In the genomic region with DNA sequence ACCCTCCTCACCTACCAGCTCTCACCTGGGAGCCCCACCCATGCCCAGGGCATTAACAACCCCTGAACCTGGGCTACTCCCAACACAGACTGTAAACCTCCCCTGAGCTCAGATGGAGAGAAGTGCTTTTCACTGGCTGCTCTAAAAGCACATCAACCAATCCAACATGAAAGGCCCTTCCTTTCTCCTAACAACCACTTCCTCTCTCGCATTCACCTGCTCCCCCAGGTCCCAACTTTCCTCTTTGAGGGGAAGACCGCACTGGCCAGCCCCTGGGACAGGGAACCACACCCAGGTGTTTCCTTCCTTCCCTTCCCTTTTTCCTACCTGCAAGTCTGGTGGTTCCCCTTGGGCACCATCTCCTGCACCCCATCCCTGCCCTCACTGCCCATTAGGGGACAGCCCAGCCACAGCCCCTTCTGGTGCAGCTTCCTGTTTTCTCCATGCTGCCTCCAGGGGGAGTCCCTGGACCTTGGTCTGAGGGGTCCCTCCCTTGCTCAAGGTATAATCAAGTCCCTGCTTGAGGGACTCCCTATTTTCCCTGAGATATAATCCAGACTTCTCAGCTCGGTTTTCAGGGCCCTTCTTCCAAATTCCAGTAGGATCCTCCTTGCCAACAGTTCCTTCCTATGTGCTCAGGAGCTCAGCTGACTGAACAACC, we compare ENCODE assay signal across 8 cellular contexts. TPM values are rescaled to one million over a fixed set of nuclear protein-coding genes. Genes with fewer than 3 reads are reported as not detected.
DNase-seq lines count a peak whose midpoint lies in the region.

No MANE protein-coding gene starts in this region.

- DNase-seq in DMS53 (lab: John Stamatoyannopoulos, UW), result peak; percentile 49
- DNase-seq in DMS53 treated with DMSO at 0.1 percent for 48 hours (lab: John Stamatoyannopoulos, UW; ENCODE audit: unreplicated experiment), result no peak
- DNase-seq in NCI-H524 (lab: John Stamatoyannopoulos, UW), result peak; percentile 54 to 55
- DNase-seq in dermis blood vessel endothelial cell, result peak; percentile 41
- DNase-seq in retina, result peak; percentile 54
- DNase-seq in AG08396 (ENCODE audit: low spot score), result no peak
- DNase-seq in NK-92 treated with Interleukin-12 subunit alpha and Interleukin-12 subunit beta, amount 100 ng/mL, for 24 hours (lab: John Stamatoyannopoulos, UW), result no peak
- DNase-seq in activated CD8-positive, alpha-beta memory T cell treated with anti-CD3 and anti-CD28 coated beads, Interleukin-2, amount 50 U/mL, for 4 hours, result no peak

RNA-seq across cellular contexts. Expression of a gene that starts 30.5 kb away (rescaled TPM):
- total RNA-seq in dermis blood vessel endothelial cell, result 24.3 and 38.4 TPM in 2 replicates

Comparison
In these comparisons a context has a peak if more than half of its experiments do, and no peak if none do; other contexts are left out.
1. DNase-seq: peak in DMS53 (single experiment), NCI-H524 (2 of 2), dermis blood vessel endothelial cell (single experiment) and retina (single experiment); none in DMS53 treated with DMSO at 0.1 percent for 48 hours (single experiment), AG08396 (single experiment), NK-92 treated with Interleukin-12 subunit alpha and Interleukin-12 subunit beta, amount 100 ng/mL, for 24 hours (single experiment) and activated CD8-positive, alpha-beta memory T cell treated with anti-CD3 and anti-CD28 coated beads, Interleukin-2, amount 50 U/mL, for 4 hours (single experiment).